In genomic region chr14:73746540-73747385, GRCh38 we compare ENCODE assay signal across 9 cellular contexts. TPM values are rescaled to one million over a fixed set of nuclear protein-coding genes. Genes with fewer than 3 reads are reported as not detected.
A peak's percentile ranks its signal among the peaks of the same experiment; 100 is the strongest.
DNase-seq lines count a peak whose midpoint lies in the region; ATAC-seq and TF ChIP-seq lines count a peak whose summit lies in the region.
"Had no signal": no experiment of that assay in that cellular context is flagged by ENCODE, and none has a peak within 500 bp of the region (broad histone marks: within the 10 kb centered on the region; RNA-seq: fewer than 3 reads in every experiment).

No MANE protein-coding gene starts in this region.

- H2BK12ac ChIP-seq in mesenchymal stem cell (ENCODE audit: low read length in 2 of 2), result no peak overlapping the region

- H3K36me3 ChIP-seq in brain microvascular endothelial cell (replicated peaks), result no peaks in the 10 kb centered on the region
- peaks cover 3 to 27% of the 10 kb centered on the region in 2 experiments for H3K36me3 ChIP-seq in mesenchymal stem cell (ENCODE audit: control insufficient read depth in 1 of 2, insufficient read depth in 2 of 2, low read depth in 1 of 2, low read length in 2 of 2)

- H3K18ac ChIP-seq in mesenchymal stem cell (ENCODE audit: low read depth in 1 of 2, low read length in 2 of 2), result peak overlapping the region; percentile 54 to 68

- no peaks in the 10 kb centered on the region for H3K27me3 ChIP-seq in brain microvascular endothelial cell (replicated peaks)
- H3K27me3 ChIP-seq in mesenchymal stem cell (ENCODE audit: control insufficient read depth in 1 of 2, insufficient read depth in 1 of 2, low read length in 2 of 2), result no peaks in the 10 kb centered on the region

- peak overlapping the region; percentile 45 for H2AK5ac ChIP-seq in mesenchymal stem cell (ENCODE audit: low read length, severe bottlenecking)

- no peak for ATAC-seq in stimulated activated naive CD8-positive, alpha-beta T cell treated with anti-CD3 and anti-CD28 coated beads, Interleukin-15, amount 100 ng/mL, for 72 hours
- no peak for ATAC-seq in stimulated activated naive CD8-positive, alpha-beta T cell treated with anti-CD3 and anti-CD28 coated beads, Interleukin-15, Interleukin-2, amounts not matched to agents 100 U/mL and 50 U/mL, for 24 hours
- ATAC-seq in GM18502 (IDR thresholded peaks at IDR 0.05; ENCODE audit: poor library complexity, unreplicated experiment) (no peak), GM21619 (IDR thresholded peaks at IDR 0.05; ENCODE audit: unreplicated experiment) (no peak), GM21786 (IDR thresholded peaks at IDR 0.05; ENCODE audit: unreplicated experiment) (no peak)

- H3K4me3 ChIP-seq in brain microvascular endothelial cell (ENCODE audit: low read depth, low read length), result no peak overlapping the region
- H3K4me3 ChIP-seq in mesenchymal stem cell (ENCODE audit: insufficient read depth in 1 of 2, low read depth in 1 of 2, low read length in 2 of 2), result no peak overlapping the region

- peak overlapping the region in 1 of 2 experiments; percentile 24 for H3K14ac ChIP-seq in mesenchymal stem cell (ENCODE audit: low read length in 2 of 2)

- H3K9me3 ChIP-seq in mesenchymal stem cell (ENCODE audit: control insufficient read depth, low read length), result no peaks in the 10 kb centered on the region

- H3K9me3 Mint-ChIP-seq in stimulated activated naive CD8-positive, alpha-beta T cell treated with anti-CD3 and anti-CD28 coated beads, Interleukin-15, amount 100 ng/mL, for 72 hours, result no peaks in the 10 kb centered on the region

- peak overlapping the region; percentile 55 to 64 for H3K27ac Mint-ChIP-seq in stimulated activated naive CD8-positive, alpha-beta T cell treated with anti-CD3 and anti-CD28 coated beads, Interleukin-15, amount 100 ng/mL, for 72 hours

- peak overlapping the region; percentile 39 for H3K9ac ChIP-seq in mesenchymal stem cell (ENCODE audit: low read length)

- no peak overlapping the region for H4K91ac ChIP-seq in mesenchymal stem cell (ENCODE audit: low read length)

- 61% methylated on average over 5 of the region's 5 CpGs for WGBS in mesenchymal stem cell

- H3K27me3 Mint-ChIP-seq in stimulated activated naive CD8-positive, alpha-beta T cell treated with anti-CD3 and anti-CD28 coated beads, Interleukin-15, amount 100 ng/mL, for 72 hours, result no peaks in the 10 kb centered on the region

- no peak overlapping the region for H2AFZ ChIP-seq in mesenchymal stem cell (ENCODE audit: low read depth, low read length)

- no peak overlapping the region for H3K4me2 ChIP-seq in mesenchymal stem cell (ENCODE audit: low read length, poor library complexity, severe bottlenecking)

- peaks cover 100% of the 10 kb centered on the region for H3K4me1 Mint-ChIP-seq in stimulated activated naive CD8-positive, alpha-beta T cell treated with anti-CD3 and anti-CD28 coated beads, Interleukin-15, amount 100 ng/mL, for 72 hours

- H3K4ac ChIP-seq in mesenchymal stem cell (ENCODE audit: low read depth in 1 of 2, low read length in 2 of 2), result peak overlapping the region in 1 of 2 experiments; percentile 10

- no peak overlapping the region for H2BK5ac ChIP-seq in mesenchymal stem cell (ENCODE audit: low read depth, low read length, poor library complexity, severe bottlenecking)

- no peak overlapping the region for H3K23ac ChIP-seq in mesenchymal stem cell (ENCODE audit: low read length in 2 of 2)

- H3K27ac ChIP-seq in brain microvascular endothelial cell (no peak overlapping the region), mesenchymal stem cell (ENCODE audit: low read length, poor library complexity, severe bottlenecking) (peak overlapping the region; percentile 46)

- H3K4me3 Mint-ChIP-seq in stimulated activated naive CD8-positive, alpha-beta T cell treated with anti-CD3 and anti-CD28 coated beads, Interleukin-15, amount 100 ng/mL, for 72 hours, result peak overlapping the region; percentile 5 to 14

- H2BK120ac ChIP-seq in mesenchymal stem cell (ENCODE audit: low read depth, low read length), result no peak overlapping the region

- peaks cover 78% of the 10 kb centered on the region for H3K4me1 ChIP-seq in mesenchymal stem cell (ENCODE audit: control insufficient read depth, insufficient read depth, low read depth, low read length)

- in situ Hi-C loops in brain microvascular endothelial cell (cut with HindIII; ENCODE audit: low pct_ligation_motif_present, low sequenced_read_pairs), result no loop called here

- no peak overlapping the region for H4K8ac ChIP-seq in mesenchymal stem cell (ENCODE audit: low read length)

- no peak overlapping the region for H2BK15ac ChIP-seq in mesenchymal stem cell (ENCODE audit: low read depth, poor library complexity, severe bottlenecking)

- TF ChIP-seq CTCF in brain microvascular endothelial cell (IDR thresholded peaks at IDR 0.05; ENCODE audit: low read depth, low read length, missing control alignments), result peak; percentile 55

- no peak for DNase-seq in stimulated activated naive CD8-positive, alpha-beta T cell treated with anti-CD3 and anti-CD28 coated beads, Interleukin-15, amount 100 ng/mL, for 72 hours
- DNase-seq in stimulated activated naive CD8-positive, alpha-beta T cell treated with anti-CD3 and anti-CD28 coated beads, Interleukin-15, Interleukin-2, amounts not matched to agents 100 U/mL and 50 U/mL, for 24 hours, result no peak
- no peak for DNase-seq in brain microvascular endothelial cell
- DNase-seq in mesenchymal stem cell, result peak; percentile 45
- no peak for DNase-seq in NCI-H774 (lab: John Stamatoyannopoulos, UW)
- DNase-seq: posterior cingulate gyrus had no signal

- H3K79me1 ChIP-seq in mesenchymal stem cell (replicated peaks; ENCODE audit: low read length, poor library complexity, severe bottlenecking), result no peaks in the 10 kb centered on the region

RNA-seq across cellular contexts. Expression of gene PNMA1, which starts 32.6 kb away (rescaled TPM):
- 53.1 TPM for polyA plus RNA-seq in mesenchymal stem cell (2013, experiment 1 of 2)
- 53.5 TPM for polyA plus RNA-seq in mesenchymal stem cell (2013, experiment 2 of 2)
